In the genomic region with DNA sequence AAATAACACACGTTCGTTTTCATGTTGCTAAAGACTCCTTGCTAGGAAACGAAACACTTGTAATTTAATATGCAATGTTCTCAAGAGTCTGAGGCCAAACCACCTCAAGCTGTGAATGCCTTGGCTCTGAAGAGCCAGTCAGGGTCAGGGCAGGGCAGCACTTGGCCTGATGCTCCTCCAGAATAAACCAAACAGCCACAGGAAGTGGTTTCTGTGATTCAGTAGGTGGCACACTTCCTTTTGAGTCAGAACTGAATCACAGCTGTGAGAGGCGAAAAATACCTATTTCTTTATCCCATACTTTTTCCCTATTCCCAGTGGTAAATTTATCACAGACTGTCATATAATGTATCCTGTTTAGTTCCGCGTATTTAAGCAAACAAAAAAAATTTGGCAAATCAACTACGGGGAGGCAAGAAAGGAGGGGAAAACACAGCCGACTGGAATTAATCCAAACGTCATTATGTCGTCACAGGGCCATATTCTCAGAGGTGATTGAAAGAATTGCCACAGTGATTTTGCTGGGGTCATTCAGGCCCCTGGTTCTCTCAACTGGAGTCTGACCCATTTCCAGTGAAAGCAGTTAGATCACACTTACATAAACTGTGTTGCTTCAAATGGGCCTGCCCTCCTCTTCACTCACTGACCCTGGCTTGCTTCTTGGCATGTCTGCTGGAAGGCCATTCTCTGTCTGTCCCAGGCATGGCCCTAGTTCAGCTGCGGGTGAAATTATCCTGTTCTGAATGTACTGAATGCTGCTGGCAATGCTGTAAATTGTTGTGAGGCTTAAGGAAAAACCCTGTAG, we compare ENCODE assay signal across 8 cellular contexts.
DNase-seq lines count a peak whose midpoint lies in the region; ATAC-seq, FAIRE-seq and TF ChIP-seq lines count a peak whose summit lies in the region.

No MANE protein-coding gene starts in this region.

- H2AFZ ChIP-seq in MM.1S (ENCODE audit: low read length): peak overlapping the region; percentile 32

- no peaks in the 10 kb centered on the region for H3K27me3 ChIP-seq in MM.1S (replicated peaks; ENCODE audit: insufficient read depth, low read length)

- H3K27ac ChIP-seq in MM.1S (ENCODE audit: low read length) (peak overlapping the region; percentile 89), caudate nucleus (ENCODE audit: low read depth, low read length) (peak overlapping the region; percentile 64)

- peak; percentile 94 for FAIRE-seq in H54 (lab: Jason Lieb, UNC)

- no peaks in the 10 kb centered on the region for H4K20me1 ChIP-seq in MM.1S (ENCODE audit: insufficient read depth, low read length)

- no peaks in the 10 kb centered on the region for H3K79me2 ChIP-seq in MM.1S (ENCODE audit: low read length)

- H3K9ac ChIP-seq in MM.1S (ENCODE audit: low read length): peak overlapping the region; percentile 52; the same call in 1 of the 2 replicates

- peak; percentile 60 for ATAC-seq in left lobe of liver

- peaks cover 16% of the 10 kb centered on the region for H3F3A ChIP-seq in MM.1S (ENCODE audit: insufficient read depth, low read length)

- 0 out of 2 replicates have a peak overlapping the region, but pooled peaks have one; percentile 0 for H3K4me3 ChIP-seq in MM.1S (ENCODE audit: low read length)

- peak overlapping the region; percentile 60 for H3K4me2 ChIP-seq in MM.1S (ENCODE audit: low read depth, low read length)

- no peaks in the 10 kb centered on the region for H3K9me2 ChIP-seq in MM.1S (replicated peaks; ENCODE audit: insufficient read depth, low read length)

- H3K4me1 ChIP-seq in MM.1S (ENCODE audit: low read length): peaks cover 28% of the 10 kb centered on the region

- TF ChIP-seq POLR2A in H54 (IDR thresholded peaks at IDR 0.05; ENCODE audit: low read depth, low read length): no peak

- TF ChIP-seq CTCF in GM10248 (IDR thresholded peaks at IDR 0.05; ENCODE audit: control extremely low read depth, extremely low read depth, low read depth, missing control alignments) (no peak), MM.1S (IDR thresholded peaks at IDR 0.05; ENCODE audit: low read length) (peak; percentile 34)

- H3K9me3 ChIP-seq in MM.1S (replicated peaks; ENCODE audit: insufficient read depth, low read length): no peaks in the 10 kb centered on the region

- POLR2A ChIA-PET in GM10248 (lab: Yijun Ruan, JAX): interaction anchor here (1.2 kb wide), 1 partner anchor 71 kb away, joined by 4 read pairs; the partner anchor contains the start of gene ARRDC3

- DNase-seq in GM10248 (ENCODE audit: extremely low spot score) (peak; percentile 56), H54 (ENCODE audit: insufficient read length, low spot score) (peak; percentile 47), MM.1S (peak; percentile 96), caudate nucleus (lab: John Stamatoyannopoulos, UW) (peak in 16 of 61 donors; percentile 2 to 58 (median 12)), left lobe of liver (ENCODE audit: low spot score) (no peak), OCI-M2 (lab: John Stamatoyannopoulos, UW; ENCODE audit: unreplicated experiment) (no peak)
- peak in 3 of 4 experiments; percentile 9 to 43 (median 36) for DNase-seq in activated CD4-positive, CD25-positive, alpha-beta regulatory T cell (lab: John Stamatoyannopoulos, UW)
- peak in 2 of 3 donors; percentile 38 to 40 for DNase-seq in stimulated activated CD4-positive, alpha-beta T cell treated with anti-CD3 and anti-CD28 coated beads, TNF-alpha, amount 100 ng/mL, for 1 hour (ENCODE audit: low read depth in 3 of 3, low spot score in 1 of 3)

- H3K36me3 ChIP-seq in MM.1S (replicated peaks; ENCODE audit: insufficient read depth, low read length): no peaks in the 10 kb centered on the region

- CTCF ChIA-PET in GM10248 (lab: Yijun Ruan, JAX): interaction anchor here (1.0 to 1.6 kb wide), 3 partner anchors 9 to 12 kb away, joined by 3 to 5 read pairs (median 4); no protein-coding TSS in a partner anchor

Comparison
In these comparisons a context has a peak if more than half of its experiments do, and no peak if none do; other contexts are left out.
1. DNase-seq: peak in GM10248 (single experiment), H54 (single experiment), MM.1S (single experiment), activated CD4-positive, CD25-positive, alpha-beta regulatory T cell (3 of 4) and stimulated activated CD4-positive, alpha-beta T cell treated with anti-CD3 and anti-CD28 coated beads, TNF-alpha, amount 100 ng/mL, for 1 hour (2 of 3); none in left lobe of liver (single experiment) and OCI-M2 (single experiment).